Comparison of ENCODE assay signal across 8 cellular contexts in genomic region chr18:35343488-35343935, GRCh38.
DNase-seq lines count a peak whose midpoint lies in the region; ATAC-seq and TF ChIP-seq lines count a peak whose summit lies in the region.

No MANE protein-coding gene starts in this region.

- no peaks in the 10 kb centered on the region for H3K9me3 ChIP-seq in BLaER1 treated with 17β-estradiol and CSF1 and Interleukin-3, amounts not matched to agents 10 nM and 100 nM (replicated peaks in 1 of 11)
- H3K9me3 ChIP-seq in Loucy (ENCODE audit: insufficient read depth, low read depth, low read length) = no peaks in the 10 kb centered on the region

- H3K36me3 ChIP-seq in BLaER1 treated with 17β-estradiol and CSF1 and Interleukin-3, amounts not matched to agents 10 nM and 100 nM = peaks cover 36 to 44% (median 42%) of the 10 kb centered on the region in 11 experiments
- peaks cover 19% of the 10 kb centered on the region; the same call in 1 of the 2 replicates for H3K36me3 ChIP-seq in Loucy (ENCODE audit: insufficient read depth, low read length)

- ATAC-seq in GM18870 (IDR thresholded peaks at IDR 0.05; ENCODE audit: unreplicated experiment) (no peak), GM18505 (IDR thresholded peaks at IDR 0.05; ENCODE audit: unreplicated experiment) (no peak), HG02798 (IDR thresholded peaks at IDR 0.05; ENCODE audit: poor library complexity, unreplicated experiment) (no peak)

- H3K4me1 ChIP-seq in BLaER1 treated with 17β-estradiol and CSF1 and Interleukin-3, amounts not matched to agents 10 nM and 100 nM = peaks cover 33 to 66% (median 40%) of the 10 kb centered on the region in 10 experiments
- H3K4me1 ChIP-seq in Loucy (ENCODE audit: insufficient read depth, low read length, poor library complexity, severe bottlenecking) = peaks cover 45% of the 10 kb centered on the region

- H3K4me2 ChIP-seq in BLaER1 treated with 17β-estradiol and CSF1 and Interleukin-3, amounts not matched to agents 10 nM and 100 nM = peak overlapping the region; percentile 86 to 95 (median 91)
- H3K4me2 ChIP-seq in Loucy (ENCODE audit: low read depth, low read length, poor library complexity, severe bottlenecking) = peak overlapping the region; percentile 84

- H3K36me3 Mint-ChIP-seq in nephron (ENCODE audit: low read depth) = peaks cover 24% of the 10 kb centered on the region

- peak overlapping the region; percentile 86 to 95 (median 90) for H3K4me3 ChIP-seq in BLaER1 treated with 17β-estradiol and CSF1 and Interleukin-3, amounts not matched to agents 10 nM and 100 nM
- H3K4me3 ChIP-seq in Loucy (ENCODE audit: low read length, poor library complexity, severe bottlenecking) = peak overlapping the region; percentile 92
- peak overlapping the region; percentile 100 for H3K4me3 ChIP-seq in coronary artery

- H3K9ac ChIP-seq in BLaER1 treated with 17β-estradiol and CSF1 and Interleukin-3, amounts not matched to agents 10 nM and 100 nM = peak overlapping the region; percentile 97 to 100 (median 99)
- peak overlapping the region; percentile 93 for H3K9ac ChIP-seq in Loucy (ENCODE audit: low read depth, low read length, poor library complexity, severe bottlenecking)

- peaks cover 33% of the 10 kb centered on the region for H3K4me1 Mint-ChIP-seq in nephron

- TF ChIP-seq CTCF in Loucy (conservative IDR thresholded peaks at IDR 0.05; ENCODE audit: low read length) (no peak), coronary artery (IDR thresholded peaks at IDR 0.05) (no peak), nephron (IDR thresholded peaks at IDR 0.05; ENCODE audit: unreplicated experiment in 3 of 3) (no peak)

- H4K20me1 ChIP-seq in BLaER1 treated with 17β-estradiol and CSF1 and Interleukin-3, amounts not matched to agents 10 nM and 100 nM = peaks cover 51 to 54% (median 53%) of the 10 kb centered on the region in 11 experiments
- H4K20me1 ChIP-seq in Loucy (ENCODE audit: insufficient read depth, low read length, poor library complexity, severe bottlenecking) = peaks cover 57% of the 10 kb centered on the region

- H3K4me3 Mint-ChIP-seq in nephron = peak overlapping the region; percentile 99

- H3K9me3 Mint-ChIP-seq in nephron = no peaks in the 10 kb centered on the region

- no peak overlapping the region for H2AFZ ChIP-seq in Loucy (ENCODE audit: low read length)

- H3K27me3 Mint-ChIP-seq in nephron (ENCODE audit: low read depth) = no peaks in the 10 kb centered on the region

- H3F3A ChIP-seq in Loucy (ENCODE audit: low read depth) = no peaks in the 10 kb centered on the region

- H3K79me2 ChIP-seq in Loucy (ENCODE audit: insufficient read depth, low read length) = peaks cover 57% of the 10 kb centered on the region

- H3K9me2 ChIP-seq in Loucy (replicated peaks; ENCODE audit: low read depth, low read length) = no peaks in the 10 kb centered on the region

- no peak for DNase-seq in coronary artery (ENCODE audit: low spot score)
- no peak for DNase-seq in dedifferentiated amniotic fluid mesenchymal stem cell (ENCODE audit: extremely low spot score)

- TF ChIP-seq POLR2A in GM18505 (IDR thresholded peaks at IDR 0.05; ENCODE audit: borderline replicate concordance, extremely low read depth, insufficient read depth, insufficient read length) = no peak

- H3K27ac ChIP-seq in BLaER1 treated with 17β-estradiol and CSF1 and Interleukin-3, amounts not matched to agents 10 nM and 100 nM = peak overlapping the region; percentile 98 to 100 (median 100)
- peak overlapping the region; percentile 99 to 100 for H3K27ac ChIP-seq in coronary artery

- H3K27ac Mint-ChIP-seq in nephron = peak overlapping the region; percentile 95 to 99 (median 96)

- no peaks in the 10 kb centered on the region for H3K27me3 ChIP-seq in BLaER1 treated with 17β-estradiol and CSF1 and Interleukin-3, amounts not matched to agents 10 nM and 100 nM
- H3K27me3 ChIP-seq in Loucy (ENCODE audit: insufficient read depth, low read length, poor library complexity, severe bottlenecking) = no peaks in the 10 kb centered on the region
